ENCODE assay signal across 15 cellular contexts in genomic region chr4:107800058-107800457, GRCh38. TPM values are rescaled to one million over a fixed set of nuclear protein-coding genes. Genes with fewer than 3 reads are reported as not detected.
DNase-seq lines count a peak whose midpoint lies in the region; ATAC-seq and TF ChIP-seq lines count a peak whose summit lies in the region.
"Had no signal": no experiment of that assay in that cellular context is flagged by ENCODE, and none has a peak within 500 bp of the region (broad histone marks: within the 10 kb centered on the region; RNA-seq: fewer than 3 reads in every experiment).

No MANE protein-coding gene starts in this region.

- H2AFZ ChIP-seq in SK-N-SH (ENCODE audit: low read depth) = no peak overlapping the region

- peak overlapping the region in 1 of 2 donors; percentile 77 for H3K9ac ChIP-seq in colonic mucosa (ENCODE audit: low read depth in 2 of 2, low read length in 2 of 2)
- no peak overlapping the region for H3K9ac ChIP-seq in skeletal muscle tissue (ENCODE audit: low read depth in 1 of 3, low read length in 3 of 3)
- H3K9ac ChIP-seq in SK-N-SH = no peak overlapping the region

- no peaks in the 10 kb centered on the region for H4K20me1 ChIP-seq in SK-N-SH (ENCODE audit: insufficient read depth)

- no peak for TF ChIP-seq CTCF in colonic mucosa (IDR thresholded peaks at IDR 0.05)
- no peak for TF ChIP-seq CTCF in SK-N-SH (IDR thresholded peaks at IDR 0.05)

- H3K9me2 ChIP-seq in SK-N-SH = no peaks in the 10 kb centered on the region

- H3K27me3 ChIP-seq in colonic mucosa (no peaks in the 10 kb centered on the region), skeletal muscle tissue (ENCODE audit: control insufficient read depth in 3 of 3, insufficient read depth in 3 of 3, low read length in 3 of 3) (no peaks in the 10 kb centered on the region), SK-N-SH (ENCODE audit: insufficient read depth) (peaks cover 18% of the 10 kb centered on the region; the same call in 1 of the 2 replicates)
- H3K27me3 ChIP-seq: SJCRH30 had no signal

- peak overlapping the region; percentile 80 for H3K27ac ChIP-seq in colonic mucosa
- no peak overlapping the region for H3K27ac ChIP-seq in skeletal muscle tissue (ENCODE audit: low read depth, low read length)
- no peak overlapping the region for H3K27ac ChIP-seq in SK-N-SH (ENCODE audit: low read depth in 2 of 2, low read length in 1 of 2)
- H3K27ac ChIP-seq: SJCRH30 had no signal

- H3K4me1 ChIP-seq in colonic mucosa (no peaks in the 10 kb centered on the region), skeletal muscle tissue (ENCODE audit: control insufficient read depth in 3 of 3, insufficient read depth in 3 of 3, low read length in 3 of 3) (no peaks in the 10 kb centered on the region), SK-N-SH (ENCODE audit: control insufficient read depth in 1 of 2, insufficient read depth in 2 of 2, low read depth in 1 of 2, low read length in 1 of 2) (no peaks in the 10 kb centered on the region)
- H3K4me1 ChIP-seq: SJCRH30 had no signal

- no peak for TF ChIP-seq EP300 in SK-N-SH (IDR thresholded peaks at IDR 0.05; ENCODE audit: borderline replicate concordance in 1 of 2, low read depth in 1 of 2, low read length in 1 of 2)

- H3K9me3 ChIP-seq in colonic mucosa (no peaks in the 10 kb centered on the region), skeletal muscle tissue (ENCODE audit: control insufficient read depth in 3 of 3, low read length in 3 of 3) (no peaks in the 10 kb centered on the region), SK-N-SH (no peaks in the 10 kb centered on the region)
- H3K9me3 ChIP-seq: esophagus squamous epithelium, SJCRH30 had no signal

- peak overlapping the region; percentile 12 for H3K4me3 ChIP-seq in colonic mucosa
- H3K4me3 ChIP-seq in skeletal muscle tissue (ENCODE audit: low read length in 3 of 3) = peak overlapping the region in 2 of 3 donors; percentile 24 to 34
- H3K4me3 ChIP-seq in SK-N-SH (ENCODE audit: low read depth in 2 of 2, low read length in 1 of 2) = no peak overlapping the region
- H3K4me3 ChIP-seq: SJCRH30 had no signal

- TF ChIP-seq RAD21 in SK-N-SH (IDR thresholded peaks at IDR 0.05; ENCODE audit: low read length) = no peak

- H3K4me2 ChIP-seq in SK-N-SH = no peak overlapping the region

- no peaks in the 10 kb centered on the region for H3K36me3 ChIP-seq in colonic mucosa
- H3K36me3 ChIP-seq in skeletal muscle tissue (ENCODE audit: control insufficient read depth in 3 of 3, insufficient read depth in 3 of 3, low read length in 3 of 3) = no peaks in the 10 kb centered on the region
- no peaks in the 10 kb centered on the region for H3K36me3 ChIP-seq in SK-N-SH (replicated peaks in 1 of 2; ENCODE audit: control insufficient read depth in 1 of 2, insufficient read depth in 2 of 2, low read length in 1 of 2)
- H3K36me3 ChIP-seq: esophagus squamous epithelium, SJCRH30 had no signal

- CTCF ChIA-PET in SK-N-SH (lab: Yijun Ruan, JAX) = no interaction called here

- no peaks in the 10 kb centered on the region for H3F3A ChIP-seq in SK-N-SH (replicated peaks; ENCODE audit: insufficient read depth)

- DNase-seq in NOMO-1 (lab: John Stamatoyannopoulos, UW; ENCODE audit: unreplicated experiment in 2 of 2) = peak; percentile 11 to 70
- peak; percentile 69 for DNase-seq in colonic mucosa
- peak; percentile 62 to 68 for DNase-seq in left colon
- DNase-seq in NCI-H1930 (lab: John Stamatoyannopoulos, UW) = no peak
- DNase-seq in SK-N-SH = no peak
- DNase-seq: activated CD8-positive, alpha-beta memory T cell treated with anti-CD3 and anti-CD28 coated beads for 24 hours; esophagus squamous epithelium; hippocampal formation; mesenchymal stem cell; MM.1S; SJCRH30; stimulated activated naive CD8-positive, alpha-beta T cell treated with anti-CD3 and anti-CD28 coated beads, Interleukin-15, Interleukin-2, amounts not matched to agents 100 U/mL and 50 U/mL, for 24 hours had no signal

- intact Hi-C loops in colonic mucosa (cut with DNase I) = no loop called here
- intact Hi-C loops in left colon (cut with DNase I, micrococcal nuclease) = no loop called here

- ATAC-seq in left colon (peak; percentile 91), HG03432 (IDR thresholded peaks at IDR 0.05; ENCODE audit: unreplicated experiment) (no peak), HG02852 (IDR thresholded peaks at IDR 0.05; ENCODE audit: unreplicated experiment) (no peak)
- ATAC-seq: stimulated activated naive CD8-positive, alpha-beta T cell treated with anti-CD3 and anti-CD28 coated beads, Interleukin-15, Interleukin-2, amounts not matched to agents 100 U/mL and 50 U/mL, for 24 hours had no signal

- 5% methylated on average over 5 of the region's 5 CpGs for WGBS in SK-N-SH (ENCODE audit: low lambda C conversion rate)

- POLR2A ChIA-PET in SK-N-SH (lab: Yijun Ruan, JAX) = no interaction called here

- no peaks in the 10 kb centered on the region for H3K79me2 ChIP-seq in SK-N-SH (ENCODE audit: insufficient read depth)

TF ChIP-seq in SK-N-SH, 30 proteins besides CTCF, POLR2A, EP300 and RAD21:
- TF ChIP-seq RFX5 (IDR thresholded peaks at IDR 0.05; ENCODE audit: low read length) (no peak), TCF12 (IDR thresholded peaks at IDR 0.05) (no peak), CHD2 (IDR thresholded peaks at IDR 0.05; ENCODE audit: low read length, partially characterized antibody) (no peak), TEAD4 (IDR thresholded peaks at IDR 0.05; ENCODE audit: borderline replicate concordance, insufficient read depth) (no peak), REST (IDR thresholded peaks at IDR 0.05; ENCODE audit: low read depth, low read length) (no peak), NRF1 (IDR thresholded peaks at IDR 0.05; ENCODE audit: low read depth, low read length) (no peak), ZBTB33 (IDR thresholded peaks at IDR 0.05; ENCODE audit: borderline replicate concordance, low read depth) (no peak), POLR2AphosphoS5 (IDR thresholded peaks at IDR 0.05; ENCODE audit: low read depth, low read length) (no peak), SMC3 (IDR thresholded peaks at IDR 0.05; ENCODE audit: low read depth, low read length) (no peak), IRF3 (IDR thresholded peaks at IDR 0.05; ENCODE audit: low read depth, low read length) (no peak)

RNA-seq across cellular contexts. Expression of gene SGMS2, which starts 24.7 kb away (rescaled TPM):
- 10 to 100 TPM; 34.9 to 49.1 TPM for total RNA-seq in colonic mucosa
- 10 to 100 TPM; 50.3 to 55.9 TPM for total RNA-seq in left colon
- total RNA-seq in skeletal muscle tissue = 13.0 TPM
- 0.82 and 0.86 TPM in 2 replicates for polyA plus RNA-seq in SK-N-SH (2012; rRNA removed)
- 0.76 and 1.1 TPM in 2 replicates for polyA plus RNA-seq in SK-N-SH (2012; cell fraction: cytosol; rRNA removed)
- 1.0 and 1.1 TPM in 2 replicates for polyA plus RNA-seq in SK-N-SH (2012; cell fraction: nucleus; rRNA removed)

Comparison
In these comparisons a context has a peak if more than half of its experiments do, and no peak if none do; other contexts are left out.
1. DNase-seq: peak in NOMO-1 (2 of 2), colonic mucosa (single experiment) and left colon (2 of 2); none in NCI-H1930 (0 of 2) and SK-N-SH (single experiment).
2. H3K4me3 ChIP-seq: peak in colonic mucosa (single experiment) and skeletal muscle tissue (2 of 3); none in SK-N-SH (0 of 2).